Comparison of ENCODE assay signal across 20 cellular contexts in the genomic region with DNA sequence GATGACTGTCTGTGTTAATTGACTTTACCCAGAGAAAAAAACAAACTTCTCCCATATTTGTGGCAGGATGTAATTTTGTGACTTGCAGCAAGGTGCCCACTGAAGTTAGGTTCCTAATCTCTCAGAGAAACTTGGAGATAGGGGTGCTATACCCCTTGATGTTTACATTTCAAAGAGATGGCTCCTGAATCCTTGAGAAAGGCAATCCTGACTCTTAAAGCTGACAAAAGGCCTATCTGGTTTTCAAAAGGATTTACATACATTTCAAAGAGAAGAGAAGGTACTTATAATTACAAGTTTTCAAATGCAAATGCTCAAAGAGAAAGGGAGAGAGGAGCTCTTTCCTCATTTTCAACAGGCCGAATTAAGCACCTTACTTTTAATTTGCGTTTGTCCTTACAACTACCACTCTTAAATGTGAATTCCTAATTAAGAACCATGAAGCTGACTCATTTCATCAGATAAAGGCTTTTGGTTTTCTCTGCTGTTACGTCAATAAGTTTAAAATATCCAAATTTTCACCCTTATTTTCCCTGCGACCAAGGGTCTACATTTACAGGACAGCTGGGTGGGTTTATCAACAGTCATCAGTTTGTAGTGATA.
DNase-seq lines count a peak whose midpoint lies in the region; ATAC-seq, FAIRE-seq and TF ChIP-seq lines count a peak whose summit lies in the region.
"Had no signal": no experiment of that assay in that cellular context is flagged by ENCODE, and none has a peak within 500 bp of the region (broad histone marks: within the 10 kb centered on the region; RNA-seq: fewer than 3 reads in every experiment).

No MANE protein-coding gene starts in this region.

- H3K56ac ChIP-seq in H1 (replicated peaks; ENCODE audit: insufficient read length, low read depth, low read length) = no peak overlapping the region

- H3K9ac ChIP-seq in H1 (replicated peaks in 1 of 4; ENCODE audit: extremely low read depth in 1 of 4, low read depth in 3 of 4, low read length in 3 of 4) (no peak overlapping the region), mesenchymal stem cell (ENCODE audit: low read length) (no peak overlapping the region)

- H3K9me3 ChIP-seq in SJCRH30 (replicated peaks) (no peaks in the 10 kb centered on the region), H1 (ENCODE audit: insufficient read depth in 2 of 2, low read depth in 1 of 2, low read length in 1 of 2) (peaks cover 0 to 11% of the 10 kb centered on the region in 2 experiments; a peak in 2 of 4 replicates), mesenchymal stem cell (ENCODE audit: control insufficient read depth, low read length) (no peaks in the 10 kb centered on the region), lower lobe of right lung (peaks cover 7% of the 10 kb centered on the region)

- no peaks in the 10 kb centered on the region for H3K79me1 ChIP-seq in H1 (ENCODE audit: low read depth, low read length)
- H3K79me1 ChIP-seq in mesenchymal stem cell (replicated peaks; ENCODE audit: low read length, poor library complexity, severe bottlenecking) = no peaks in the 10 kb centered on the region

- peaks cover 4 to 7% of the 10 kb centered on the region in 2 experiments for H4K20me1 ChIP-seq in H1 (replicated peaks in 1 of 2; ENCODE audit: control insufficient read depth in 1 of 2, insufficient read depth in 2 of 2, low read length in 2 of 2)

- H2BK12ac ChIP-seq in H1 (ENCODE audit: low read depth, low read length) (no peak overlapping the region; the same call in 1 of the 2 replicates), mesenchymal stem cell (ENCODE audit: low read length in 2 of 2) (no peak overlapping the region)

- H3K14ac ChIP-seq in H1 (ENCODE audit: insufficient read length) (no peak overlapping the region), mesenchymal stem cell (ENCODE audit: low read length in 2 of 2) (no peak overlapping the region)

- peak overlapping the region; percentile 20 to 51; a peak in 1 of 4 replicates for H3K4me2 ChIP-seq in H1 (ENCODE audit: insufficient read depth in 1 of 2, low read depth in 2 of 2, low read length in 2 of 2)
- H3K4me2 ChIP-seq in mesenchymal stem cell (ENCODE audit: low read length, poor library complexity, severe bottlenecking) = no peak overlapping the region

- H3K27ac Mint-ChIP-seq in activated T-helper 17 cell treated with anti-CD3 and anti-CD28 coated beads, Interleukin-2, amount 50 U/mL, for 72 hours = no peak overlapping the region

- peaks cover 14% of the 10 kb centered on the region for H3K4me1 ChIP-seq in SJCRH30
- peaks cover 5 to 11% (median 10%) of the 10 kb centered on the region in 4 experiments; a peak in 5 of 7 replicates for H3K4me1 ChIP-seq in H1 (replicated peaks in 1 of 4; ENCODE audit: control insufficient read depth in 3 of 4, insufficient read depth in 4 of 4, low read length in 3 of 4)
- H3K4me1 ChIP-seq in mesenchymal stem cell (ENCODE audit: control insufficient read depth, insufficient read depth, low read depth, low read length) = peaks cover 2% of the 10 kb centered on the region
- H3K4me1 ChIP-seq in lower lobe of right lung = no peaks in the 10 kb centered on the region

- TF ChIP-seq POLR2A in H1 (IDR thresholded peaks at IDR 0.05; ENCODE audit: control extremely low read depth in 1 of 2, low read depth in 2 of 2, low read length in 2 of 2) = no peak

- 8% methylated on average over 4 of the region's 4 CpGs; no CpG with 5 or more reads in 1 of the 2 experiments for WGBS in H1 (ENCODE audit: extremely low coverage in 1 of 2, insufficient coverage in 1 of 2, insufficient read length in 1 of 2, insufficient replicate concordance in 2 of 2, low coverage in 1 of 2, low lambda C conversion rate in 2 of 2, missing lambda C conversion rate in 1 of 2), 2 experiments
- 56% methylated on average over 2 of the region's 4 CpGs for WGBS in mesenchymal stem cell

- no peaks in the 10 kb centered on the region for H3K36me3 Mint-ChIP-seq in activated T-helper 17 cell treated with anti-CD3 and anti-CD28 coated beads, Interleukin-2, amount 50 U/mL, for 72 hours (ENCODE audit: low read depth)

- no peaks in the 10 kb centered on the region for H3K79me2 ChIP-seq in H1 (ENCODE audit: control insufficient read depth in 1 of 2, insufficient read depth in 2 of 2, low read length in 2 of 2)

- TF ChIP-seq RAD21 in H1 (IDR thresholded peaks at IDR 0.05 in 1 of 2, conservative IDR thresholded peaks at IDR 0.05 in 1 of 2; ENCODE audit: low read depth in 2 of 2, low read length in 2 of 2) = no peak

- H3K27me3 ChIP-seq in SJCRH30 (no peaks in the 10 kb centered on the region), H1 (replicated peaks in 1 of 4; ENCODE audit: control insufficient read depth in 3 of 4, extremely low read depth in 1 of 4, insufficient read depth in 3 of 4, low read length in 3 of 4) (peaks cover 56 to 91% (median 88%) of the 10 kb centered on the region in 4 experiments), mesenchymal stem cell (ENCODE audit: control insufficient read depth in 1 of 2, insufficient read depth in 1 of 2, low read length in 2 of 2) (no peaks in the 10 kb centered on the region), lower lobe of right lung (ENCODE audit: low read depth) (no peaks in the 10 kb centered on the region)

- intact Hi-C loops in lower lobe of right lung (cut with DNase I) = no loop called here

- H4K8ac ChIP-seq in H1 (ENCODE audit: extremely low read depth, insufficient read depth, low read length) = no peak overlapping the region
- no peak overlapping the region for H4K8ac ChIP-seq in mesenchymal stem cell (ENCODE audit: low read length)

- no peak overlapping the region for H4K91ac ChIP-seq in H1 (replicated peaks; ENCODE audit: insufficient read length, low read length)
- H4K91ac ChIP-seq in mesenchymal stem cell (ENCODE audit: low read length) = no peak overlapping the region

- H2AK5ac ChIP-seq in H1 (ENCODE audit: low read depth, low read length) = no peak overlapping the region
- H2AK5ac ChIP-seq in mesenchymal stem cell (ENCODE audit: low read length, severe bottlenecking) = no peak overlapping the region

- no peaks in the 10 kb centered on the region for H3K36me3 ChIP-seq in SJCRH30
- 0 out of 8 replicates have a peak, but pooled peaks cover 0 to 4% (median 0%) of the 10 kb centered on the region in 4 experiments for H3K36me3 ChIP-seq in H1 (ENCODE audit: control insufficient read depth in 2 of 4, insufficient read depth in 4 of 4, low read length in 3 of 4)
- no peaks in the 10 kb centered on the region for H3K36me3 ChIP-seq in mesenchymal stem cell (ENCODE audit: control insufficient read depth in 1 of 2, insufficient read depth in 2 of 2, low read depth in 1 of 2, low read length in 2 of 2)
- H3K36me3 ChIP-seq in lower lobe of right lung = no peaks in the 10 kb centered on the region

- H2BK20ac ChIP-seq in H1 (ENCODE audit: low read length) = no peak overlapping the region

- CTCF ChIA-PET in H1 (lab: Charles Lee; ENCODE audit: partially characterized antibody) = interaction anchor here (0.6 to 2.1 kb wide), 2 partner anchors 13 to 32 kb away, joined by 3 to 7 read pairs; no protein-coding TSS in a partner anchor

- peak; percentile 95 for FAIRE-seq in H1 (lab: Jason Lieb, UNC)
- FAIRE-seq: A204.1, GM12891, GM18507 had no signal

- H3K4ac ChIP-seq in H1 (replicated peaks; ENCODE audit: insufficient read length, low read depth, low read length) = no peak overlapping the region
- no peak overlapping the region for H3K4ac ChIP-seq in mesenchymal stem cell (ENCODE audit: low read depth in 1 of 2, low read length in 2 of 2)

- H2BK120ac ChIP-seq in H1 (replicated peaks; ENCODE audit: low read depth, low read length) (no peak overlapping the region), mesenchymal stem cell (ENCODE audit: low read depth, low read length) (no peak overlapping the region)

- TF ChIP-seq EP300 in H1 (IDR thresholded peaks at IDR 0.05; ENCODE audit: borderline replicate concordance in 1 of 2, low read depth in 2 of 2, low read length in 2 of 2) = peak in 1 of 2 experiments; percentile 95; a peak in 1 of 3 replicates

- H3K9me3 Mint-ChIP-seq in activated T-helper 17 cell treated with anti-CD3 and anti-CD28 coated beads, Interleukin-2, amount 50 U/mL, for 72 hours = no peaks in the 10 kb centered on the region

- ATAC-seq in activated T-helper 17 cell treated with anti-CD3 and anti-CD28 coated beads, Interleukin-2, amount 50 U/mL, for 72 hours (replicated peaks) = no peak
- ATAC-seq in lower lobe of right lung = no peak

- POLR2A ChIA-PET in H1 (lab: Charles Lee; ENCODE audit: partially characterized antibody) = interaction anchor here (0.6 kb wide), 1 partner anchor 1862 kb away, joined by 3 read pairs; no protein-coding TSS in a partner anchor

- H2BK5ac ChIP-seq in H1 (ENCODE audit: low read depth, low read length) (no peak overlapping the region), mesenchymal stem cell (ENCODE audit: low read depth, low read length, poor library complexity, severe bottlenecking) (peak overlapping the region; percentile 14)

- no peak overlapping the region for H3K4me3 Mint-ChIP-seq in activated T-helper 17 cell treated with anti-CD3 and anti-CD28 coated beads, Interleukin-2, amount 50 U/mL, for 72 hours

- H3K4me1 Mint-ChIP-seq in activated T-helper 17 cell treated with anti-CD3 and anti-CD28 coated beads, Interleukin-2, amount 50 U/mL, for 72 hours = no peaks in the 10 kb centered on the region

- H3K4me3 ChIP-seq in SJCRH30 (no peak overlapping the region), H1 (ENCODE audit: extremely low read depth in 1 of 4, insufficient read depth in 2 of 4, low read depth in 3 of 4, low read length in 4 of 4) (peak overlapping the region in 1 of 4 experiments; percentile 15; a peak in 1 of 8 replicates), mesenchymal stem cell (ENCODE audit: insufficient read depth in 1 of 2, low read depth in 1 of 2, low read length in 2 of 2) (no peak overlapping the region), lower lobe of right lung (no peak overlapping the region)

- no peak overlapping the region for H3K18ac ChIP-seq in H1 (ENCODE audit: extremely low read depth, low read length)
- H3K18ac ChIP-seq in mesenchymal stem cell (ENCODE audit: low read depth in 1 of 2, low read length in 2 of 2) = no peak overlapping the region

- no peak overlapping the region for H4K5ac ChIP-seq in H1 (ENCODE audit: insufficient read length, low read depth, low read length)

- TF ChIP-seq CTCF in H1 (IDR thresholded peaks at IDR 0.05; ENCODE audit: control extremely low read depth in 1 of 3, insufficient read depth in 1 of 3, low read depth in 1 of 3, low read length in 3 of 3) (no peak), lower lobe of right lung (IDR thresholded peaks at IDR 0.05) (no peak)

- no peaks in the 10 kb centered on the region for H3K27me3 Mint-ChIP-seq in activated T-helper 17 cell treated with anti-CD3 and anti-CD28 coated beads, Interleukin-2, amount 50 U/mL, for 72 hours

- H3K23ac ChIP-seq in H1 (ENCODE audit: insufficient read length) = no peak overlapping the region
- H3K23ac ChIP-seq in mesenchymal stem cell (ENCODE audit: low read length in 2 of 2) = no peak overlapping the region

- H3K27ac ChIP-seq in SJCRH30 (peak overlapping the region; percentile 61), H1 (ENCODE audit: low read depth, low read length) (no peak overlapping the region), mesenchymal stem cell (ENCODE audit: low read length, poor library complexity, severe bottlenecking) (peak overlapping the region; percentile 97), lower lobe of right lung (no peak overlapping the region)
- H3K27ac ChIP-seq: C4-2B had no signal

- no peak overlapping the region for H2AFZ ChIP-seq in H1 (ENCODE audit: low read length)
- H2AFZ ChIP-seq in mesenchymal stem cell (ENCODE audit: low read depth, low read length) = no peak overlapping the region

- H3K23me2 ChIP-seq in H1 (ENCODE audit: low read depth, low read length) = no peaks in the 10 kb centered on the region

- DNase-seq in ELF-1 (ENCODE audit: low read depth, low spot score) = peak; percentile 51
- DNase-seq in SJCRH30 = peak; percentile 15 to 53
- peak in 1 of 2 experiments; percentile 58 for DNase-seq in H1 (ENCODE audit: low read depth in 1 of 2, low spot score in 2 of 2)
- no peak for DNase-seq in mesenchymal stem cell
- DNase-seq in NCI-H82 treated with DMSO at 0.1 percent for 48 hours (lab: John Stamatoyannopoulos, UW; ENCODE audit: unreplicated experiment) = no peak
- DNase-seq in lower lobe of right lung = no peak
- DNase-seq in cortex of kidney (lab: John Stamatoyannopoulos, UW) = no peak
- DNase-seq: DMS 273 treated with DMSO at 0.1 percent for 48 hours, GF-D8, GOT3, MM.1S, NCI-H1105, NCI-H1694 treated with DMSO at 0.1 percent for 48 hours, NCI-H2107, NCI-H524 had no signal

- no peak overlapping the region for H2BK15ac ChIP-seq in H1 (ENCODE audit: low read length)
- H2BK15ac ChIP-seq in mesenchymal stem cell (ENCODE audit: low read depth, poor library complexity, severe bottlenecking) = no peak overlapping the region

Comparison
In these comparisons a context has a peak if more than half of its experiments do, and no peak if none do; other contexts are left out.
1. DNase-seq: peak in ELF-1 (single experiment) and SJCRH30 (2 of 2); none in mesenchymal stem cell (single experiment), NCI-H82 treated with DMSO at 0.1 percent for 48 hours (single experiment), lower lobe of right lung (single experiment) and cortex of kidney (single experiment).
2. H3K27ac ChIP-seq: peak in SJCRH30 (single experiment) and mesenchymal stem cell (single experiment); none in H1 (single experiment) and lower lobe of right lung (single experiment).